13 cellular contexts compared by ENCODE assay signal in the genomic region with DNA sequence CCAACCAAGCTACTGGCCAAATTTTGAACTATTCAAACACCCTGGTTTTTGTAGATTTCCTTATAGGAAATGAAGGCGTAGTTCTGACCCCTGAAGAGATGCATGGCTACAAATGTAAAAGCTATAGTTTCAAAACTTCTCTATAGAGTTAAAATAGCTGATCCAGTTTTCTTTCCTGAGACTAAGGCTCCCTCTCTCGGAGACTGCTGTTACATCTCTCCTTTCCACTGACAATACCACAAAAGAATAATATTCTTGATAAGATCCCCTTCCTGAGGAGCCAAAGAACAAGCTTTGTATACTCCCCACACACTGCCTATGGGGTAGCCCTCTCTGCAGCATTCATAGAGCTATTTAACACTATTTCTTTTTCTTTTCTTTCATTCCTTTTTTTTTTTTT. TPM values are rescaled to one million over a fixed set of nuclear protein-coding genes. Genes with fewer than 3 reads are reported as not detected.
DNase-seq lines count a peak whose midpoint lies in the region; ATAC-seq and TF ChIP-seq lines count a peak whose summit lies in the region.
"Had no signal": no experiment of that assay in that cellular context is flagged by ENCODE, and none has a peak within 500 bp of the region (broad histone marks: within the 10 kb centered on the region; RNA-seq: fewer than 3 reads in every experiment).

No MANE protein-coding gene starts in this region.

- H3K27me3 ChIP-seq in foreskin keratinocyte = no peaks in the 10 kb centered on the region
- H3K27me3 ChIP-seq in lower lobe of right lung (ENCODE audit: low read depth) = no peaks in the 10 kb centered on the region
- H3K27me3 ChIP-seq: body of pancreas, heart left ventricle, neutrophil had no signal

- peaks cover 6% of the 10 kb centered on the region for H3K4me1 ChIP-seq in foreskin keratinocyte
- no peaks in the 10 kb centered on the region for H3K4me1 ChIP-seq in lower lobe of right lung

- no peak overlapping the region for H3K4me3 ChIP-seq in lower lobe of right lung
- H3K4me3 ChIP-seq: body of pancreas, heart left ventricle had no signal

- intact Hi-C loops in lower lobe of right lung (cut with DNase I) = no loop called here

- no peak for ATAC-seq in foreskin keratinocyte
- ATAC-seq in lower lobe of right lung = no peak
- no peak for ATAC-seq in HG02938 (IDR thresholded peaks at IDR 0.05; ENCODE audit: unreplicated experiment)
- ATAC-seq: body of pancreas, heart left ventricle had no signal

- in situ Hi-C loops in GM13977 (cut with MboI; ENCODE audit: low pct_unique_long_range_greater_than_20kb, low sequenced_read_pairs, unreplicated experiment) = loop anchor here (10.0 kb wide), 1 partner anchor 160 kb away; a partner anchor contains a TSS
- in situ Hi-C loops in SK-MEL-5 (cut with HindIII; ENCODE audit: low pct_unique_long_range_greater_than_20kb, low sequenced_read_pairs) = no loop called here

- H3K9me3 ChIP-seq in lower lobe of right lung = no peaks in the 10 kb centered on the region
- H3K9me3 ChIP-seq: body of pancreas, heart left ventricle, neutrophil had no signal

- peak; percentile 27 for TF ChIP-seq CTCF in GM13977 (IDR thresholded peaks at IDR 0.05; ENCODE audit: extremely low read depth, insufficient read depth, missing control alignments)
- TF ChIP-seq CTCF in foreskin keratinocyte (conservative IDR thresholded peaks at IDR 0.05) = peak; percentile 41
- no peak for TF ChIP-seq CTCF in lower lobe of right lung (IDR thresholded peaks at IDR 0.05)

- H3K27ac ChIP-seq in foreskin keratinocyte = no peak overlapping the region
- H3K27ac ChIP-seq in lower lobe of right lung = no peak overlapping the region
- H3K27ac ChIP-seq: body of pancreas, heart left ventricle, neutrophil had no signal

- DNase-seq in AML-193 (lab: John Stamatoyannopoulos, UW) (peak; percentile 52 to 67), GM13977 (ENCODE audit: low spot score) (no peak), SK-MEL-5 (ENCODE audit: low read depth, low spot score) (peak; percentile 55), foreskin keratinocyte (no peak), mucosa of gallbladder (ENCODE audit: low spot score) (no peak), lower lobe of right lung (no peak)
- DNase-seq in activated CD4-positive, CD25-positive, alpha-beta regulatory T cell (lab: John Stamatoyannopoulos, UW) = no peak
- DNase-seq: activated CD4-positive, alpha-beta memory T cell treated with anti-CD3 and anti-CD28 coated beads, Interleukin-2, amount 10 ng/mL, durations not matched to agents 7 days and 5 days; body of pancreas; heart left ventricle had no signal

- H3K36me3 ChIP-seq in lower lobe of right lung = no peaks in the 10 kb centered on the region
- H3K36me3 ChIP-seq: heart left ventricle, neutrophil had no signal

RNA-seq across cellular contexts. Expression of a gene that starts 6.7 kb away (rescaled TPM):
- total RNA-seq in SK-MEL-5 (2014; rRNA removed; shearing (Covaris generic)) = not detected in 2 replicates
- not detected in 2 replicates for polyA plus RNA-seq in SK-MEL-5 (2015; cell fraction: cytosol; rRNA removed)
- polyA plus RNA-seq in SK-MEL-5 (2015; cell fraction: nucleus; rRNA removed) = not detected in 2 replicates
- not detected in 2 replicates for total RNA-seq in foreskin keratinocyte
- polyA plus RNA-seq in foreskin keratinocyte = not detected in 2 replicates
- not detected for total RNA-seq in mucosa of gallbladder
- 8.0 TPM for total RNA-seq in lower lobe of right lung
- total RNA-seq: activated CD4-positive, alpha-beta memory T cell treated with anti-CD3 and anti-CD28 coated beads, Interleukin-2, amount 10 ng/mL, durations not matched to agents 7 days and 5 days; body of pancreas; Daoy; heart left ventricle had no signal
- polyA plus RNA-seq: heart left ventricle had no signal

Comparison
In these comparisons a context has a peak if more than half of its experiments do, and no peak if none do; other contexts are left out.
1. DNase-seq: peak in AML-193 (2 of 2) and SK-MEL-5 (single experiment); none in GM13977 (single experiment), foreskin keratinocyte (0 of 2), activated CD4-positive, CD25-positive, alpha-beta regulatory T cell (0 of 4), mucosa of gallbladder (single experiment) and lower lobe of right lung (single experiment).